Comparison of ENCODE assay signal across 23 cellular contexts in the genomic region with DNA sequence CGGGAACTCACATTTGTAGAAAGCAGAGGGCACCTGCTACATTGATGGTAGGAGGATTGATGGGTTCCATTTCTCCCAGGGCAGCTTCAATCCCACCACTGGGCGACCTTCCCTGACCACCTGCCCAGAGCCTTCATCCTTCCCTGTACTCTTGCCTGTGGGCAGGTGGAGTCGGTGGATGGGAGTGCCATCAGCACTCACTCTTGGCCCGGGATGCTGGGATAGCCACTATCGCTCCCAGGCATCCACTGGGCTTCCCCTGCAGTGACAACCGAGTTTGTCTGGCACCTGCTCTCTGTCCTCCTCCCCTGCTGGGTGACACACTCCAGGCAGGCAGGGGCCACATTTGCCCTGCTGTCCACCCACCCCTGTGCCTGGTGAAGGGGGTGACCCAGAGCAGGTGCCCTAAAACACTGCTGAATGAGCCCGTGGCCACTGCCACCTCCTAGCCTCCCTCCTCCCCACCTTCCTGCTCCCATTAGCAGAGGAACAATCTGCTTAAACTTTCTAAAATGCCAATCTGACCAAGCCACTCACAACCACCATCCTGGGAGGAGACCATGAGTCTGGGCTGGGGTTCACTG.
DNase-seq lines count a peak whose midpoint lies in the region; TF ChIP-seq lines count a peak whose summit lies in the region.
"Had no signal": no experiment of that assay in that cellular context is flagged by ENCODE, and none has a peak within 500 bp of the region (broad histone marks: within the 10 kb centered on the region; RNA-seq: fewer than 3 reads in every experiment).

No MANE protein-coding gene starts in this region.

- intact Hi-C loops in testis (cut with DNase I; ENCODE audit: low total_unique reads), result no loop called here

- H3K9me3 ChIP-seq in WERI-Rb-1 (ENCODE audit: severe bottlenecking) (peaks cover under 1% of the 10 kb centered on the region), testis (no peaks in the 10 kb centered on the region)
- H3K9me3 ChIP-seq: BE2C had no signal

- no peak overlapping the region for H3K27ac ChIP-seq in WERI-Rb-1
- no peak overlapping the region for H3K27ac ChIP-seq in testis
- H3K27ac ChIP-seq: HL-60, RWPE1 had no signal

- no peak for TF ChIP-seq CTCF in WERI-Rb-1 (IDR thresholded peaks at IDR 0.05; ENCODE audit: low read depth, low read length)
- TF ChIP-seq CTCF in testis (IDR thresholded peaks at IDR 0.05), result no peak

- no peak overlapping the region for H3K4me3 ChIP-seq in WERI-Rb-1 (ENCODE audit: low read depth, low read length)
- H3K4me3 ChIP-seq in testis, result no peak overlapping the region
- H3K4me3 ChIP-seq: GM23338 had no signal

- H3K36me3 ChIP-seq in WERI-Rb-1 (no peaks in the 10 kb centered on the region), testis (ENCODE audit: low read depth, missing control alignments) (no peaks in the 10 kb centered on the region)
- H3K36me3 ChIP-seq: BE2C had no signal

- WGBS in testis, 2 donors, result 79% methylated on average over 7 of the region's 7 CpGs

- H3K27me3 ChIP-seq in WERI-Rb-1 (ENCODE audit: insufficient read depth, low read depth, severe bottlenecking) (no peaks in the 10 kb centered on the region), testis (no peaks in the 10 kb centered on the region)
- H3K27me3 ChIP-seq: BE2C had no signal

- TF ChIP-seq POLR2A in testis (IDR thresholded peaks at IDR 0.05), result no peak

- no peaks in the 10 kb centered on the region for H3K4me1 ChIP-seq in testis
- H3K4me1 ChIP-seq: BE2C had no signal

- DNase-seq in WERI-Rb-1 (peak; percentile 2), myocyte (ENCODE audit: low read depth) (peak; percentile 47), testis (peak; percentile 2), NCI-H1694 (lab: John Stamatoyannopoulos, UW) (no peak), NCI-H82 treated with DMSO at 0.1 percent for 48 hours (lab: John Stamatoyannopoulos, UW; ENCODE audit: unreplicated experiment) (no peak), Kasumi-1 (lab: John Stamatoyannopoulos, UW) (no peak)
- peak; percentile 4 for DNase-seq in activated CD8-positive, alpha-beta memory T cell treated with anti-CD3 and anti-CD28 coated beads, Interleukin-2, amount 50 U/mL, for 4 hours
- DNase-seq: BE2C; DMS53; GDM1; HCEC 1CT; KG1; NCI-H1092 treated with DMSO at 0.1 percent for 48 hours; NCI-H1436 treated with DMSO at 0.1 percent for 48 hours; NCI-H2029; NCI-H226; NCI-H510A treated with DMSO at 0.1 percent for 48 hours; NCI-H748 treated with DMSO at 0.1 percent for 48 hours; NK-92 treated with Interleukin-12 subunit alpha and Interleukin-12 subunit beta, amount 100 ng/mL, for 24 hours; SHP77 treated with DMSO at 0.1 percent for 48 hours had no signal

Comparison
In these comparisons a context has a peak if more than half of its experiments do, and no peak if none do; other contexts are left out.
1. DNase-seq: peak in WERI-Rb-1 (single experiment), activated CD8-positive, alpha-beta memory T cell treated with anti-CD3 and anti-CD28 coated beads, Interleukin-2, amount 50 U/mL, for 4 hours (single experiment), myocyte (single experiment) and testis (single experiment); none in NCI-H1694 (single experiment), NCI-H82 treated with DMSO at 0.1 percent for 48 hours (single experiment) and Kasumi-1 (0 of 2).